9 cellular contexts compared by ENCODE assay signal in genomic region chr3:177610677-177611654, GRCh38.
DNase-seq lines count a peak whose midpoint lies in the region; ATAC-seq and TF ChIP-seq lines count a peak whose summit lies in the region.
"Had no signal": no experiment of that assay in that cellular context is flagged by ENCODE, and none has a peak within 500 bp of the region (broad histone marks: within the 10 kb centered on the region; RNA-seq: fewer than 3 reads in every experiment).

No MANE protein-coding gene starts in this region.

- H3K18ac ChIP-seq in mesendoderm (ENCODE audit: low read length), result no peak overlapping the region

- no peaks in the 10 kb centered on the region for H3K79me2 ChIP-seq in mesendoderm (ENCODE audit: control insufficient read depth, insufficient read depth, low read length)

- no peaks in the 10 kb centered on the region for H3K36me3 Mint-ChIP-seq in Calu3 (ENCODE audit: insufficient read depth, unreplicated experiment)

- no peak overlapping the region for H3K27ac Mint-ChIP-seq in Calu3 (ENCODE audit: unreplicated experiment)
- H3K27ac Mint-ChIP-seq: activated naive CD4-positive, alpha-beta T cell treated with anti-CD3 and anti-CD28 coated beads for 36 hours had no signal

- ATAC-seq in Panc1, result no peak
- no peak for ATAC-seq in lower lobe of right lung
- no peak for ATAC-seq in HG03354 (IDR thresholded peaks at IDR 0.05; ENCODE audit: poor library complexity, severe bottlenecking, unreplicated experiment)
- no peak for ATAC-seq in HG03520 (IDR thresholded peaks at IDR 0.05; ENCODE audit: unreplicated experiment)
- ATAC-seq in HG02870 (IDR thresholded peaks at IDR 0.05; ENCODE audit: unreplicated experiment), result no peak

- H3K23ac ChIP-seq in mesendoderm (ENCODE audit: low read length), result no peak overlapping the region

- H2BK15ac ChIP-seq in mesendoderm (replicated peaks; ENCODE audit: low read depth), result no peak overlapping the region

- no CpG with 5 or more reads among the region's 6 CpGs for WGBS in mesendoderm (ENCODE audit: extremely low coverage, insufficient coverage, low lambda C conversion rate)

- H3K9ac ChIP-seq in mesendoderm (ENCODE audit: low read length), result no peak overlapping the region

- H3K27ac ChIP-seq in Panc1 (ENCODE audit: low read length), result peak overlapping the region; percentile 51; the same call in 1 of the 2 replicates
- H3K27ac ChIP-seq in lower lobe of right lung, result no peak overlapping the region
- H3K27ac ChIP-seq in mesendoderm (ENCODE audit: low read depth, low read length), result no peak overlapping the region

- no peaks in the 10 kb centered on the region for H3K27me3 Mint-ChIP-seq in Calu3 (ENCODE audit: unreplicated experiment)

- H3K56ac ChIP-seq in mesendoderm (ENCODE audit: low read length), result no peak overlapping the region

- no peak overlapping the region for H4K5ac ChIP-seq in mesendoderm (ENCODE audit: low read length)

- CTCF ChIA-PET in Calu3 (lab: Charles Lee), result interaction anchor here (0.6 to 1.5 kb wide), 4 partner anchors 8 to 540 kb away, joined by 3 to 8 read pairs (median 3); no protein-coding TSS in a partner anchor
- CTCF ChIA-PET in Panc1 (lab: Charles Lee), result no interaction called here

- no peak overlapping the region for H2AK5ac ChIP-seq in mesendoderm (ENCODE audit: low read length)

- BruUV-seq in Calu3 (replicated peaks; lab: Mats Ljungman, UMichigan), result no TSS peak
- BruUV-seq in Panc1 (replicated peaks; lab: Mats Ljungman, UMichigan), result no TSS peak

- H3K4me1 ChIP-seq in Panc1 (ENCODE audit: control insufficient read depth, insufficient read depth, low read length), result 0 out of 2 replicates have a peak, but pooled peaks cover 10% of the 10 kb centered on the region
- peaks cover 28% of the 10 kb centered on the region for H3K4me1 ChIP-seq in lower lobe of right lung
- H3K4me1 ChIP-seq in mesendoderm (ENCODE audit: control insufficient read depth, low read depth, low read length), result peaks cover 4% of the 10 kb centered on the region

- H2BK120ac ChIP-seq in mesendoderm (ENCODE audit: low read depth, low read length), result no peak overlapping the region

- H4K8ac ChIP-seq in mesendoderm (ENCODE audit: low read depth, low read length), result no peak overlapping the region

- H3K4me2 ChIP-seq in mesendoderm (ENCODE audit: low read length), result no peak overlapping the region

- TF ChIP-seq CTCF in Calu3 (IDR thresholded peaks at IDR 0.05; ENCODE audit: unreplicated experiment), result no peak
- TF ChIP-seq CTCF in Panc1 (IDR thresholded peaks at IDR 0.05), result no peak
- no peak for TF ChIP-seq CTCF in lower lobe of right lung (IDR thresholded peaks at IDR 0.05)

- no peaks in the 10 kb centered on the region for H3K9me3 ChIP-seq in Panc1 (ENCODE audit: control insufficient read depth, insufficient read depth, low read depth, low read length)
- H3K9me3 ChIP-seq in lower lobe of right lung, result no peaks in the 10 kb centered on the region

- DNase-seq in Calu3 (peak; percentile 88), NCI-H1048 (lab: John Stamatoyannopoulos, UW) (peak; percentile 91), Panc1 (ENCODE audit: low read depth, low spot score) (no peak), lower lobe of right lung (peak; percentile 54), mesendoderm (no peak)
- DNase-seq: activated naive CD4-positive, alpha-beta T cell treated with anti-CD3 and anti-CD28 coated beads for 36 hours had no signal

- in situ Hi-C loops in Panc1 (cut with HindIII; ENCODE audit: low pct_unique_long_range_greater_than_20kb, low sequenced_read_pairs), result no loop called here

- intact Hi-C loops in Calu3 (cut with micrococcal nuclease; ENCODE audit: unreplicated experiment) (loop anchor here (10.0 kb wide), 1 partner anchor 774 kb away; no protein-coding TSS in a partner anchor), Panc1 (cut with micrococcal nuclease; ENCODE audit: unreplicated experiment) (no loop called here), lower lobe of right lung (cut with DNase I) (no loop called here)

- peaks cover 79% of the 10 kb centered on the region for H3K4me1 Mint-ChIP-seq in Calu3 (ENCODE audit: low read depth, unreplicated experiment)

- H3K4me3 ChIP-seq in Panc1 (ENCODE audit: low read depth in 2 of 2, low read length in 2 of 2) (no peak overlapping the region), lower lobe of right lung (no peak overlapping the region), mesendoderm (ENCODE audit: low read length) (no peak overlapping the region)

- H3K27me3 ChIP-seq in Panc1 (ENCODE audit: control insufficient read depth, insufficient read depth, low read length), result no peaks in the 10 kb centered on the region
- H3K27me3 ChIP-seq in lower lobe of right lung (ENCODE audit: low read depth), result no peaks in the 10 kb centered on the region
- H3K27me3 ChIP-seq in mesendoderm (ENCODE audit: insufficient read depth, low read length, poor library complexity), result no peaks in the 10 kb centered on the region

- POLR2A ChIA-PET in Panc1 (lab: Charles Lee), result no interaction called here

- no peak overlapping the region for H3K4me3 Mint-ChIP-seq in Calu3 (ENCODE audit: low read depth, unreplicated experiment)
- H3K4me3 Mint-ChIP-seq: activated naive CD4-positive, alpha-beta T cell treated with anti-CD3 and anti-CD28 coated beads for 36 hours had no signal

- H3K9me3 Mint-ChIP-seq in Calu3 (ENCODE audit: low read depth, unreplicated experiment), result peaks cover 2% of the 10 kb centered on the region
- H3K9me3 Mint-ChIP-seq: activated naive CD4-positive, alpha-beta T cell treated with anti-CD3 and anti-CD28 coated beads for 36 hours had no signal

- no peak overlapping the region for H2BK5ac ChIP-seq in mesendoderm (ENCODE audit: low read length)

- H3K4ac ChIP-seq in mesendoderm (ENCODE audit: low read depth, low read length), result no peak overlapping the region

- no peaks in the 10 kb centered on the region for H3K36me3 ChIP-seq in Panc1 (ENCODE audit: control insufficient read depth, insufficient read depth, low read length)
- no peaks in the 10 kb centered on the region for H3K36me3 ChIP-seq in lower lobe of right lung
- no peaks in the 10 kb centered on the region for H3K36me3 ChIP-seq in mesendoderm (ENCODE audit: control insufficient read depth, insufficient read depth, low read length)

- H3K79me1 ChIP-seq in mesendoderm (ENCODE audit: low read length), result no peaks in the 10 kb centered on the region

Comparison
In these comparisons a context has a peak if more than half of its experiments do, and no peak if none do; other contexts are left out.
1. DNase-seq: peak in Calu3 (single experiment), NCI-H1048 (single experiment) and lower lobe of right lung (single experiment); none in Panc1 (single experiment) and mesendoderm (single experiment).